Comparison of ENCODE assay signal across 10 cellular contexts in genomic region chr12:67747869-67748760, GRCh38.
DNase-seq lines count a peak whose midpoint lies in the region; ATAC-seq and TF ChIP-seq lines count a peak whose summit lies in the region.
"Had no signal": no experiment of that assay in that cellular context is flagged by ENCODE, and none has a peak within 500 bp of the region (broad histone marks: within the 10 kb centered on the region; RNA-seq: fewer than 3 reads in every experiment).

No MANE protein-coding gene starts in this region.

- H3K4me3 ChIP-seq in coronary artery: no peak overlapping the region

- peak overlapping the region; percentile 88 for H3K27ac ChIP-seq in 22Rv1
- no peak overlapping the region for H3K27ac ChIP-seq in coronary artery

- DNase-seq in HS-5 (ENCODE audit: low read depth) (peak; percentile 58), astrocyte of the hippocampus (ENCODE audit: low read depth, low spot score) (peak; percentile 51), iPS-NIHi11 (ENCODE audit: low spot score) (peak; percentile 17), NCI-H2227 treated with DMSO at 0.1 percent for 48 hours (lab: John Stamatoyannopoulos, UW) (no peak), coronary artery (ENCODE audit: low spot score) (no peak), occipital lobe (lab: John Stamatoyannopoulos, UW) (no peak)
- DNase-seq: activated T-cell treated with anti-CD3 and anti-CD28 coated beads, Interleukin-2, amount 50 U/mL, for 24 hours; MM.1S had no signal

- TF ChIP-seq CTCF in 22Rv1 (IDR thresholded peaks at IDR 0.05) (no peak), coronary artery (IDR thresholded peaks at IDR 0.05) (no peak)

- no peak for ATAC-seq in HG02885 (IDR thresholded peaks at IDR 0.05; ENCODE audit: poor library complexity, unreplicated experiment)

Comparison
In these comparisons a context has a peak if more than half of its experiments do, and no peak if none do; other contexts are left out.
1. DNase-seq: peak in HS-5 (single experiment), astrocyte of the hippocampus (single experiment) and iPS-NIHi11 (single experiment); none in NCI-H2227 treated with DMSO at 0.1 percent for 48 hours (single experiment), coronary artery (single experiment) and occipital lobe (single experiment).